1 cellular context compared by ENCODE assay signal in the genomic region with DNA sequence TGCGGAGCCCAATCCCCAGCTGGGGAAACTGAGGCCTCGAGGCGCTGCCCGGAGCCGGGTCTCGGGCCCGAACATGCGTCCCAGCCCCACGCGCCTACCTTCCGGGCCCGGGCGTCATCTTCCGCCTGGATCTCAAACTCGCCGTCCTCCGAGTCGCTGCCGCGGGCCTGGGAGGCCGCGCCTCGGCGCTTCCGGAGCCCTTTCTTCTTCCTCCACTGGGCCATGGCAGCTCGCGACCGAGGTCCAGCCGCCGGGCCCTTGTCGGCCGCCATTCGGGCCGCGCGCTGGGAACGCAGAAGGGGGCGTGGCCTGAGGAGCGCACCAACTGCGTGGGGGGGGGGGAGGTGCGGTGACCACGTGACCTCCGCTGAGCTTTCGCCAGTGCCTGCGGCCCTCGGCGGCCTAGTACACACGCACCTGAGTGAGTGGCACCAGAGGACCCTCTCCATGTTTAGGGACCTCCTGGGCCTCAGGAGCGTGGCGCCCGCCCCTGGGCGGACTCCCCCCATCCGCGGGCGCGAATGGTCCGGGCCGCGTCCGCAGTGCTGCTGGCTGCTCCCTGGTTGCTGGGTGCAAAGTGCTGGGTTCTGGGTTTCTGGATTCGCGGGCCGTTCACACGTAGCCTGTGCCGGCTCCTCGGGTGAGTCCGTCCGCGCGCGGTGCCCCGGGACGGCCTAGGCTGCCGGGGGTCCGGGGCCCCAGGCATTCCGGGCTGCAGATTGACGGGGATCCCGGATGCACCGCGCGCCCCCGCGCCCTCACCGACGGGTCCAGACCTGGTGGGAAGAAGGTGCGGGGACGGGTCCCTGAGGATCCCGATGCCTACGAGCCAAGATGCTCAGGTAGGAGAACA.
TF ChIP-seq lines count a peak whose summit lies in the region.

A gene with protein sequence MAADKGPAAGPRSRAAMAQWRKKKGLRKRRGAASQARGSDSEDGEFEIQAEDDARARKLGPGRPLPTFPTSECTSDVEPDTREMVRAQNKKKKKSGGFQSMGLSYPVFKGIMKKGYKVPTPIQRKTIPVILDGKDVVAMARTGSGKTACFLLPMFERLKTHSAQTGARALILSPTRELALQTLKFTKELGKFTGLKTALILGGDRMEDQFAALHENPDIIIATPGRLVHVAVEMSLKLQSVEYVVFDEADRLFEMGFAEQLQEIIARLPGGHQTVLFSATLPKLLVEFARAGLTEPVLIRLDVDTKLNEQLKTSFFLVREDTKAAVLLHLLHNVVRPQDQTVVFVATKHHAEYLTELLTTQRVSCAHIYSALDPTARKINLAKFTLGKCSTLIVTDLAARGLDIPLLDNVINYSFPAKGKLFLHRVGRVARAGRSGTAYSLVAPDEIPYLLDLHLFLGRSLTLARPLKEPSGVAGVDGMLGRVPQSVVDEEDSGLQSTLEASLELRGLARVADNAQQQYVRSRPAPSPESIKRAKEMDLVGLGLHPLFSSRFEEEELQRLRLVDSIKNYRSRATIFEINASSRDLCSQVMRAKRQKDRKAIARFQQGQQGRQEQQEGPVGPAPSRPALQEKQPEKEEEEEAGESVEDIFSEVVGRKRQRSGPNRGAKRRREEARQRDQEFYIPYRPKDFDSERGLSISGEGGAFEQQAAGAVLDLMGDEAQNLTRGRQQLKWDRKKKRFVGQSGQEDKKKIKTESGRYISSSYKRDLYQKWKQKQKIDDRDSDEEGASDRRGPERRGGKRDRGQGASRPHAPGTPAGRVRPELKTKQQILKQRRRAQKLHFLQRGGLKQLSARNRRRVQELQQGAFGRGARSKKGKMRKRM (minus strand): TSS at position 299 of the 853 bp plus-strand sequence. CDS start 27 bp downstream, at position 272.
TSS of gene RITA1 (plus strand) at position 542 of the 853 bp plus-strand sequence. CDS start 1,026 bp downstream, outside the sequence.

TF ChIP-seq in H1, 55 proteins besides CTCF, POLR2A, EP300 and RAD21 (continues in another document):
- 0 out of 2 replicates have a peak, but pooled peaks have one; percentile 51 for TF ChIP-seq TCF12 (IDR thresholded peaks at IDR 0.05; ENCODE audit: low read depth, low read length)
- TF ChIP-seq ZNF274 (IDR thresholded peaks at IDR 0.05; ENCODE audit: borderline replicate concordance, extremely low read depth, low read length) = no peak
- TF ChIP-seq, protein P1, sequence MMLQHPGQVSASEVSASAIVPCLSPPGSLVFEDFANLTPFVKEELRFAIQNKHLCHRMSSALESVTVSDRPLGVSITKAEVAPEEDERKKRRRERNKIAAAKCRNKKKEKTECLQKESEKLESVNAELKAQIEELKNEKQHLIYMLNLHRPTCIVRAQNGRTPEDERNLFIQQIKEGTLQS (IDR thresholded peaks at IDR 0.05; ENCODE audit: insufficient read depth, low read depth, low read length) = peak; percentile 75
- TF ChIP-seq TEAD4 (IDR thresholded peaks at IDR 0.05; ENCODE audit: low read depth, low read length) = no peak
- no peak; the same call in none of the 2 replicates for TF ChIP-seq TBP (IDR thresholded peaks at IDR 0.05; ENCODE audit: low read depth, low read length)
- TF ChIP-seq ATF2 (IDR thresholded peaks at IDR 0.05; ENCODE audit: low read length) = no peak
- no peak for TF ChIP-seq HDAC2 (IDR thresholded peaks at IDR 0.05; ENCODE audit: borderline replicate concordance in 1 of 2, low read depth in 2 of 2, low read length in 2 of 2)
- no peak for TF ChIP-seq CBX5 (IDR thresholded peaks at IDR 0.05; ENCODE audit: low read depth, low read length)
- no peak for TF ChIP-seq NANOG (IDR thresholded peaks at IDR 0.05; ENCODE audit: insufficient read depth, low read depth, low read length, poor library complexity, severe bottlenecking)
- TF ChIP-seq KDM4A (IDR thresholded peaks at IDR 0.05; ENCODE audit: low read depth, low read length, severe bottlenecking) = peak; percentile 87
- TF ChIP-seq KDM1A (IDR thresholded peaks at IDR 0.05; ENCODE audit: borderline replicate concordance, low read length) = 0 out of 2 replicates have a peak, but pooled peaks have one; percentile 2
- TF ChIP-seq TAF7 (optimal IDR thresholded peaks at IDR 0.05; ENCODE audit: borderline replicate concordance, low read depth, low read length) = peak; percentile 66
- TF ChIP-seq RFX5 (IDR thresholded peaks at IDR 0.05; ENCODE audit: borderline replicate concordance, low read depth, low read length) = no peak
- TF ChIP-seq, protein P2, sequence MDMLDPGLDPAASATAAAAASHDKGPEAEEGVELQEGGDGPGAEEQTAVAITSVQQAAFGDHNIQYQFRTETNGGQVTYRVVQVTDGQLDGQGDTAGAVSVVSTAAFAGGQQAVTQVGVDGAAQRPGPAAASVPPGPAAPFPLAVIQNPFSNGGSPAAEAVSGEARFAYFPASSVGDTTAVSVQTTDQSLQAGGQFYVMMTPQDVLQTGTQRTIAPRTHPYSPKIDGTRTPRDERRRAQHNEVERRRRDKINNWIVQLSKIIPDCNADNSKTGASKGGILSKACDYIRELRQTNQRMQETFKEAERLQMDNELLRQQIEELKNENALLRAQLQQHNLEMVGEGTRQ (IDR thresholded peaks at IDR 0.05; ENCODE audit: low read length) = peak; percentile 95
- peak; percentile 93 for TF ChIP-seq YY1 (IDR thresholded peaks at IDR 0.05; ENCODE audit: low read depth, low read length)
- TF ChIP-seq BRCA1 (IDR thresholded peaks at IDR 0.05; ENCODE audit: low read depth, low read length) = peak; percentile 15; the same call in 1 of the 2 replicates
- no peak for TF ChIP-seq BCL11A (IDR thresholded peaks at IDR 0.05; ENCODE audit: low read depth in 2 of 2, low read length in 2 of 2)
- TF ChIP-seq SP4 (IDR thresholded peaks at IDR 0.05; ENCODE audit: low read length) = peak; percentile 62; the same call in 1 of the 2 replicates
- peak; percentile 66; the same call in 1 of the 2 replicates for TF ChIP-seq SP1 (IDR thresholded peaks at IDR 0.05; ENCODE audit: low read depth, low read length)
- TF ChIP-seq BACH1 (IDR thresholded peaks at IDR 0.05; ENCODE audit: low read length) = 0 out of 2 replicates have a peak, but pooled peaks have one; percentile 4
- TF ChIP-seq CHD2 (IDR thresholded peaks at IDR 0.05; ENCODE audit: low read length) = no peak
- TF ChIP-seq CTBP2 (IDR thresholded peaks at IDR 0.05; ENCODE audit: borderline replicate concordance, insufficient read depth, insufficient read length, low read length) = no peak
- TF ChIP-seq CBX8 (IDR thresholded peaks at IDR 0.05; ENCODE audit: borderline replicate concordance, low read depth, low read length) = no peak
- TF ChIP-seq PHF8 (conservative IDR thresholded peaks at IDR 0.05; ENCODE audit: low read depth, low read length) = peak; percentile 98
- TF ChIP-seq SP2 (IDR thresholded peaks at IDR 0.05; ENCODE audit: low read length) = no peak
- no peak for TF ChIP-seq SRF (IDR thresholded peaks at IDR 0.05; ENCODE audit: low read depth, low read length)
- TF ChIP-seq ASH2L (IDR thresholded peaks at IDR 0.05; ENCODE audit: low read length) = peak; percentile 61
- TF ChIP-seq MAFK (IDR thresholded peaks at IDR 0.05; ENCODE audit: low read depth, low read length) = no peak
- TF ChIP-seq SIN3A (conservative IDR thresholded peaks at IDR 0.05 in 1 of 2, IDR thresholded peaks at IDR 0.05 in 1 of 2; ENCODE audit: low read depth in 1 of 2, low read length in 2 of 2) = no peak; a peak in 2 of 4 replicates
- TF ChIP-seq NRF1 (IDR thresholded peaks at IDR 0.05; ENCODE audit: low read depth, low read length) = no peak
- TF ChIP-seq RBBP5 (IDR thresholded peaks at IDR 0.05; ENCODE audit: borderline replicate concordance, low read depth, low read length) = no peak; the same call in 1 of the 2 replicates
- peak; percentile 86 for TF ChIP-seq JUND (IDR thresholded peaks at IDR 0.05; ENCODE audit: low read length)
- TF ChIP-seq, protein P3, sequence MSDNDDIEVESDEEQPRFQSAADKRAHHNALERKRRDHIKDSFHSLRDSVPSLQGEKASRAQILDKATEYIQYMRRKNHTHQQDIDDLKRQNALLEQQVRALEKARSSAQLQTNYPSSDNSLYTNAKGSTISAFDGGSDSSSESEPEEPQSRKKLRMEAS (IDR thresholded peaks at IDR 0.05) = peak; percentile 85
- no peak for TF ChIP-seq RXRA (IDR thresholded peaks at IDR 0.05; ENCODE audit: insufficient read depth, low read depth, low read length)
- no peak for TF ChIP-seq SIRT6 (IDR thresholded peaks at IDR 0.05; ENCODE audit: low read length)
- TF ChIP-seq HDAC6 (IDR thresholded peaks at IDR 0.05; ENCODE audit: low read depth, low read length) = no peak
- no peak for TF ChIP-seq CEBPB (IDR thresholded peaks at IDR 0.05; ENCODE audit: low read depth, low read length)
- TF ChIP-seq FOSL1 (IDR thresholded peaks at IDR 0.05; ENCODE audit: insufficient read depth, low read depth, low read length) = no peak
- no peak for TF ChIP-seq SUZ12 (IDR thresholded peaks at IDR 0.05; ENCODE audit: low read length)
- no peak for TF ChIP-seq RNF2 (IDR thresholded peaks at IDR 0.05; ENCODE audit: borderline replicate concordance, low read depth, low read length, missing control alignments, poor library complexity, severe bottlenecking)
- 0 out of 2 replicates have a peak, but pooled peaks have one; percentile 22 for TF ChIP-seq SIX5 (IDR thresholded peaks at IDR 0.05; ENCODE audit: low read depth, low read length)
- no peak; the same call in 1 of the 2 replicates for TF ChIP-seq GTF2F1 (IDR thresholded peaks at IDR 0.05; ENCODE audit: borderline replicate concordance, low read depth, low read length)
- peak; percentile 84; the same call in 1 of the 2 replicates for TF ChIP-seq TAF1 (IDR thresholded peaks at IDR 0.05; ENCODE audit: low read depth, low read length)
- TF ChIP-seq CHD1 (IDR thresholded peaks at IDR 0.05; ENCODE audit: low read depth, low read length) = peak; percentile 89
- TF ChIP-seq EGR1 (IDR thresholded peaks at IDR 0.05; ENCODE audit: borderline replicate concordance, low read depth, low read length) = no peak
- 0 out of 2 replicates have a peak, but pooled peaks have one; percentile 46 for TF ChIP-seq CREB1 (IDR thresholded peaks at IDR 0.05)
- no peak for TF ChIP-seq GABPA (IDR thresholded peaks at IDR 0.05; ENCODE audit: borderline replicate concordance, insufficient read depth, low read length)
- TF ChIP-seq SAP30 (IDR thresholded peaks at IDR 0.05; ENCODE audit: insufficient read depth, insufficient replicate concordance, low read length) = no peak
- TF ChIP-seq KDM5A (IDR thresholded peaks at IDR 0.05; ENCODE audit: low read length) = 0 out of 2 replicates have a peak, but pooled peaks have one; percentile 28
- peak; percentile 62 for TF ChIP-seq POLR2AphosphoS5 (IDR thresholded peaks at IDR 0.05; ENCODE audit: low read depth, low read length)
- TF ChIP-seq JUN (IDR thresholded peaks at IDR 0.05; ENCODE audit: low read depth, low read length) = no peak
- TF ChIP-seq POU5F1 (IDR thresholded peaks at IDR 0.05; ENCODE audit: low read depth, low read length) = no peak
